In genomic region chr1:6635161-6635909, GRCh38 we compare ENCODE assay signal across 17 cellular contexts.
"Had no signal": no experiment of that assay in that cellular context is flagged by ENCODE, and none has a peak within 500 bp of the region (broad histone marks: within the 10 kb centered on the region; RNA-seq: fewer than 3 reads in every experiment).

No MANE protein-coding gene starts in this region.

- DNase-seq: kidney glomerular epithelial cell, T-helper 9 cell had no signal

- H3K27me3 Mint-ChIP-seq: activated naive CD4-positive, alpha-beta T cell treated with anti-CD3 and anti-CD28 coated beads, Interleukin-2, amount 50 U/mL, for 24 hours; activated T-helper 17 cell treated with anti-CD3 and anti-CD28 coated beads, Interleukin-2, amount 50 U/mL, for 72 hours; central memory CD8-positive, alpha-beta T cell; dendritic cell treated with granulocyte-macrophage colony-stimulating factor and Interleukin-4, amounts not matched to agents 40 ng/mL and 50 ng/mL, for 4 days; natural killer cell treated with Interleukin-12 subunit alpha and Interleukin-12 subunit beta and Interleukin-15 and Interleukin-18, amount 100 ng/mL, for 72 hours; progenitor cell of endocrine pancreas had no signal

- H3K4me1 Mint-ChIP-seq: activated naive CD4-positive, alpha-beta T cell treated with anti-CD3 and anti-CD28 coated beads, Interleukin-2, amount 50 U/mL, for 24 hours; activated T-helper 17 cell treated with anti-CD3 and anti-CD28 coated beads, Interleukin-2, amount 50 U/mL, for 72 hours; central memory CD8-positive, alpha-beta T cell; endodermal cell; immature natural killer cell had no signal

- H3K27me3 ChIP-seq: heart left ventricle, left lung, suprapubic skin, tibial nerve had no signal

- H3K4me3 ChIP-seq: heart left ventricle, left lung, lower lobe of right lung, mucosa of descending colon, suprapubic skin, tibial nerve had no signal

- H3K27ac Mint-ChIP-seq: activated naive CD4-positive, alpha-beta T cell treated with anti-CD3 and anti-CD28 coated beads, Interleukin-2, amount 50 U/mL, for 24 hours; activated T-helper 17 cell treated with anti-CD3 and anti-CD28 coated beads, Interleukin-2, amount 50 U/mL, for 72 hours; dendritic cell treated with granulocyte-macrophage colony-stimulating factor and Interleukin-4, amounts not matched to agents 40 ng/mL and 50 ng/mL, for 4 days; natural killer cell treated with Interleukin-12 subunit alpha and Interleukin-12 subunit beta and Interleukin-15 and Interleukin-18, amount 100 ng/mL, for 72 hours; progenitor cell of endocrine pancreas had no signal

- H3K9me3 ChIP-seq: heart left ventricle, left lung, lower lobe of right lung, mucosa of descending colon, suprapubic skin, tibial nerve had no signal

- H3K9me3 Mint-ChIP-seq: activated naive CD4-positive, alpha-beta T cell treated with anti-CD3 and anti-CD28 coated beads, Interleukin-2, amount 50 U/mL, for 24 hours; activated T-helper 17 cell treated with anti-CD3 and anti-CD28 coated beads, Interleukin-2, amount 50 U/mL, for 72 hours; central memory CD8-positive, alpha-beta T cell; dendritic cell treated with granulocyte-macrophage colony-stimulating factor and Interleukin-4, amounts not matched to agents 40 ng/mL and 50 ng/mL, for 4 days; endodermal cell; immature natural killer cell; natural killer cell treated with Interleukin-12 subunit alpha and Interleukin-12 subunit beta and Interleukin-15 and Interleukin-18, amount 100 ng/mL, for 72 hours had no signal

- H3K4me1 ChIP-seq: left lung, lower lobe of right lung had no signal

- H3K27ac ChIP-seq: left lung, lower lobe of right lung, suprapubic skin, tibial nerve, WERI-Rb-1 had no signal

- H3K36me3 Mint-ChIP-seq: natural killer cell treated with Interleukin-12 subunit alpha and Interleukin-12 subunit beta and Interleukin-15 and Interleukin-18, amount 100 ng/mL, for 72 hours had no signal

- H3K4me3 Mint-ChIP-seq: activated naive CD4-positive, alpha-beta T cell treated with anti-CD3 and anti-CD28 coated beads, Interleukin-2, amount 50 U/mL, for 24 hours; activated T-helper 17 cell treated with anti-CD3 and anti-CD28 coated beads, Interleukin-2, amount 50 U/mL, for 72 hours; central memory CD8-positive, alpha-beta T cell; dendritic cell treated with granulocyte-macrophage colony-stimulating factor and Interleukin-4, amounts not matched to agents 40 ng/mL and 50 ng/mL, for 4 days; endodermal cell; immature natural killer cell; natural killer cell treated with Interleukin-12 subunit alpha and Interleukin-12 subunit beta and Interleukin-15 and Interleukin-18, amount 100 ng/mL, for 72 hours had no signal
